In the genomic region with DNA sequence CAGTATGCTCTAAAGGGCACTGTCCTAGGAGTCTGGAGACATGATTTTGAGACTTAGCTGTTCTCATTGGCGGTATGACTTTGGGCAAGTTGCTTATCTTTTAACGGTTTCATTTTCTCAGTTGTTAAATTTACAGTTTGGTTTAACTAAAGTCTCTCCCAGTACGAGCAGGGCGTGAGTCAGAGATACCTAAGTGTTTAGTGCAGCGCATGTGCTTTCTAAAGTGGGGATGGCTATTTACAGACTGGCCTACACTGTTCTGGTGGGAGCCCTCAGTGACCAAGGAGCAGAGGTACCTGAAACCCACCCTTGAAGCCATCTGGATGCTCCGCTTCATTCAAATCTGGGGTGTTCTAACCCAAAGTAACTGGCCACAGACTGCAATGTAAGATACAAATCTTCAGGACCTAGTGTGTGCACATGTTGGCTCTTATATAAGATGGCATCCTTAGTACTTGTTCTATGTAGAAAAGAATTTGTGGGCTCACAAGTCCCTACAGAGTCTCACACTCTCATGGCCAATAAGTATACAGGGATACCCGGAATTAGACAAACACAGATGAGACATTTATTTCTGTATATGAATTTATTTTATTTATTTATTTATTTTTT, we compare ENCODE assay signal across 29 cellular contexts. TPM values are rescaled to one million over a fixed set of nuclear protein-coding genes. Genes with fewer than 3 reads are reported as not detected.
A peak's percentile ranks its signal among the peaks of the same experiment; 100 is the strongest.
DNase-seq lines count a peak whose midpoint lies in the region; ATAC-seq and TF ChIP-seq lines count a peak whose summit lies in the region.
"Had no signal": no experiment of that assay in that cellular context is flagged by ENCODE, and none has a peak within 500 bp of the region (broad histone marks: within the 10 kb centered on the region; RNA-seq: fewer than 3 reads in every experiment).

No MANE protein-coding gene starts in this region.

- no peak overlapping the region for H3K27ac ChIP-seq in tibial nerve
- H3K27ac ChIP-seq: ascending aorta, foreskin keratinocyte, heart left ventricle, thoracic aorta, vagina had no signal

- TF ChIP-seq EP300 in tibial nerve (IDR thresholded peaks at IDR 0.05) = no peak

- intact Hi-C loops in Calu3 (cut with micrococcal nuclease; ENCODE audit: unreplicated experiment) = no loop called here

- no peak overlapping the region for H3K27ac Mint-ChIP-seq in Calu3 (ENCODE audit: unreplicated experiment)
- no peak overlapping the region; the same call in 1 of the 2 replicates for H3K27ac Mint-ChIP-seq in HFFc6
- peak overlapping the region; percentile 20 for H3K27ac Mint-ChIP-seq in neural crest cell (ENCODE audit: unreplicated experiment)
- H3K27ac Mint-ChIP-seq: activated CD8-positive, alpha-beta T cell treated with anti-CD3 and anti-CD28 coated beads for 36 hours; activated naive CD8-positive, alpha-beta T cell; stimulated activated naive CD8-positive, alpha-beta T cell treated with anti-CD3 and anti-CD28 coated beads, Interleukin-15, Interleukin-2, amounts not matched to agents 100 ng/mL and 50 ng/mL, for 24 hours had no signal

- no peak for ATAC-seq in GM19452 (IDR thresholded peaks at IDR 0.05; ENCODE audit: unreplicated experiment)
- ATAC-seq: activated CD8-positive, alpha-beta T cell treated with anti-CD3 and anti-CD28 coated beads for 36 hours; activated T-helper 17 cell treated with anti-CD3 and anti-CD28 coated beads, Interleukin-2, amount 50 U/mL, for 72 hours; esophagus mucosa; foreskin keratinocyte; right cardiac atrium had no signal

- WGBS in tibial nerve, 2 donors = 92 to 97% methylated on average over 7 of the region's 7 CpGs

- H3K36me3 ChIP-seq in tibial nerve = peaks cover 0 to 15% (median 0%) of the 10 kb centered on the region in 3 donors
- H3K36me3 ChIP-seq: ascending aorta, thoracic aorta, vagina had no signal

- no peaks in the 10 kb centered on the region for H3K4me1 Mint-ChIP-seq in Calu3 (ENCODE audit: low read depth, unreplicated experiment)
- peaks cover 25% of the 10 kb centered on the region for H3K4me1 Mint-ChIP-seq in HFFc6 (ENCODE audit: low read depth)
- H3K4me1 Mint-ChIP-seq in neural crest cell = peaks cover 6% of the 10 kb centered on the region
- H3K4me1 Mint-ChIP-seq: CD8-positive, alpha-beta memory T cell had no signal

- no peaks in the 10 kb centered on the region for H3K9me3 ChIP-seq in tibial nerve
- H3K9me3 ChIP-seq: ascending aorta, heart left ventricle, thoracic aorta, vagina had no signal

- TF ChIP-seq POLR2A in tibial nerve (IDR thresholded peaks at IDR 0.05) = no peak

- H3K27me3 Mint-ChIP-seq in Calu3 (ENCODE audit: unreplicated experiment) = no peaks in the 10 kb centered on the region
- H3K27me3 Mint-ChIP-seq in HFFc6 (ENCODE audit: insufficient read depth) = no peaks in the 10 kb centered on the region
- no peaks in the 10 kb centered on the region for H3K27me3 Mint-ChIP-seq in neural crest cell (ENCODE audit: low read depth)
- H3K27me3 Mint-ChIP-seq: activated CD8-positive, alpha-beta T cell treated with anti-CD3 and anti-CD28 coated beads for 36 hours; activated naive CD8-positive, alpha-beta T cell; activated T-helper 17 cell treated with anti-CD3 and anti-CD28 coated beads, Interleukin-2, amount 50 U/mL, for 72 hours; stimulated activated naive CD8-positive, alpha-beta T cell treated with anti-CD3 and anti-CD28 coated beads, Interleukin-15, Interleukin-2, amounts not matched to agents 100 ng/mL and 50 ng/mL, for 24 hours had no signal

- H3K4me1 ChIP-seq in tibial nerve = no peaks in the 10 kb centered on the region
- H3K4me1 ChIP-seq: ascending aorta, heart left ventricle, vagina had no signal

- DNase-seq in Calu3 (no peak), HFFc6 (peak; percentile 25), amniotic epithelial cell (ENCODE audit: low read depth) (peak; percentile 80), neural crest cell (ENCODE audit: low read depth, low spot score) (no peak), tibial nerve (ENCODE audit: low spot score in 2 of 2) (no peak), anterior cingulate cortex (lab: John Stamatoyannopoulos, UW) (no peak), NCI-H446 treated with DMSO at 0.1 percent for 48 hours (lab: John Stamatoyannopoulos, UW) (no peak)
- DNase-seq: activated CD8-positive, alpha-beta T cell treated with anti-CD3 and anti-CD28 coated beads for 36 hours; CD8-positive, alpha-beta memory T cell; foreskin keratinocyte; heart left ventricle; KG1; MM.1S; NCI-H1930; NCI-H2171 treated with DMSO at 0.1 percent for 48 hours; NCI-H524 treated with DMSO at 0.1 percent for 48 hours; OCI-M1; right cardiac atrium; stimulated activated CD8-positive, alpha-beta memory T cell treated with anti-CD3 and anti-CD28 coated beads, Interleukin-4, amount 100 ng/mL, for 48 hours; T-helper 2 cell had no signal

- TF ChIP-seq CTCF in Calu3 (IDR thresholded peaks at IDR 0.05; ENCODE audit: unreplicated experiment) = no peak
- TF ChIP-seq CTCF in HFFc6 (IDR thresholded peaks at IDR 0.05) = no peak
- no peak for TF ChIP-seq CTCF in neural crest cell (conservative IDR thresholded peaks at IDR 0.05)
- TF ChIP-seq CTCF in tibial nerve (IDR thresholded peaks at IDR 0.05) = no peak

- no peaks in the 10 kb centered on the region for H3K9me3 Mint-ChIP-seq in Calu3 (ENCODE audit: low read depth, unreplicated experiment)
- H3K9me3 Mint-ChIP-seq in HFFc6 = no peaks in the 10 kb centered on the region
- no peaks in the 10 kb centered on the region for H3K9me3 Mint-ChIP-seq in neural crest cell
- H3K9me3 Mint-ChIP-seq: activated CD8-positive, alpha-beta T cell treated with anti-CD3 and anti-CD28 coated beads for 36 hours; activated T-helper 17 cell treated with anti-CD3 and anti-CD28 coated beads, Interleukin-2, amount 50 U/mL, for 72 hours; CD8-positive, alpha-beta memory T cell; stimulated activated naive CD8-positive, alpha-beta T cell treated with anti-CD3 and anti-CD28 coated beads, Interleukin-15, Interleukin-2, amounts not matched to agents 100 ng/mL and 50 ng/mL, for 24 hours had no signal

- peaks cover 42% of the 10 kb centered on the region for H3K36me3 Mint-ChIP-seq in Calu3 (ENCODE audit: insufficient read depth, unreplicated experiment)
- H3K36me3 Mint-ChIP-seq in HFFc6 (ENCODE audit: low read depth) = peaks cover 12% of the 10 kb centered on the region; the same call in 1 of the 2 replicates
- H3K36me3 Mint-ChIP-seq in neural crest cell (ENCODE audit: low read depth) = peaks cover 13% of the 10 kb centered on the region

- no peak overlapping the region for H3K4me3 ChIP-seq in tibial nerve
- H3K4me3 ChIP-seq: ascending aorta, heart left ventricle, thoracic aorta, vagina had no signal

- BruUV-seq in Calu3 (replicated peaks; lab: Mats Ljungman, UMichigan) = TSS peak; percentile 5

- H3K27me3 ChIP-seq in tibial nerve = no peaks in the 10 kb centered on the region
- H3K27me3 ChIP-seq: ascending aorta, foreskin keratinocyte, heart left ventricle, vagina had no signal

- CTCF ChIA-PET in Calu3 (lab: Charles Lee) = interaction anchor here (1.0 kb wide), 1 partner anchor 11 kb away, joined by 5 read pairs; the partner anchor contains the start of gene MSH5

- no peak overlapping the region for H3K4me3 Mint-ChIP-seq in Calu3 (ENCODE audit: low read depth, unreplicated experiment)
- no peak overlapping the region for H3K4me3 Mint-ChIP-seq in HFFc6
- no peak overlapping the region for H3K4me3 Mint-ChIP-seq in neural crest cell
- H3K4me3 Mint-ChIP-seq: activated CD8-positive, alpha-beta T cell treated with anti-CD3 and anti-CD28 coated beads for 36 hours; activated naive CD8-positive, alpha-beta T cell; activated T-helper 17 cell treated with anti-CD3 and anti-CD28 coated beads, Interleukin-2, amount 50 U/mL, for 72 hours; CD8-positive, alpha-beta memory T cell; stimulated activated naive CD8-positive, alpha-beta T cell treated with anti-CD3 and anti-CD28 coated beads, Interleukin-15, Interleukin-2, amounts not matched to agents 100 ng/mL and 50 ng/mL, for 24 hours had no signal

RNA-seq across cellular contexts. Expression of gene MSH5, which starts 10.7 kb away (rescaled TPM):
- total RNA-seq in Calu3 (2022) (156 and 176 TPM in 2 replicates), neural crest cell (79.5 and 86.2 TPM in 2 replicates), tibial nerve (10 to 100 TPM; 12.2 to 25.5 (median 18.4) TPM)
- 10 to 100 TPM in 4 of 6 experiments, 1 to 10 TPM in 2; 7.4 to 14.8 (median 12.6) TPM for total RNA-seq in HFFc6 (2021; fragmentation: NEBNext Ultra II Directional; extraction: Animal tissue kit (Norgen Biotek cat#: 25700))

RNA-seq across cellular contexts. Expression of gene SAPCD1, which starts 11.9 kb away (rescaled TPM):
- 26.6 and 30.3 TPM in 2 replicates for total RNA-seq in Calu3 (2022)
- 1 to 10 TPM in 5 of 6 experiments, under 1 TPM in 1; 0.91 to 2.4 (median 1.3) TPM for total RNA-seq in HFFc6 (2021; fragmentation: NEBNext Ultra II Directional; extraction: Animal tissue kit (Norgen Biotek cat#: 25700))
- total RNA-seq in neural crest cell = 21.3 and 25.1 TPM in 2 replicates
- 1 to 10 TPM in 3 of 4 donors, not detected in 1; 1.5 to 5.5 (median 4.8) TPM for total RNA-seq in tibial nerve
- total RNA-seq: ascending aorta, myocyte, vagina had no signal

RNA-seq across cellular contexts. Expression of gene CLIC1, which starts 14.2 kb away (rescaled TPM):
- total RNA-seq in Calu3 (2022) (943 and 1,109 TPM in 2 replicates), neural crest cell (305 and 313 TPM in 2 replicates), tibial nerve (100 to 1,000 TPM; 216 to 341 (median 246) TPM)
- total RNA-seq in HFFc6 (2021; fragmentation: NEBNext Ultra II Directional; extraction: Animal tissue kit (Norgen Biotek cat#: 25700)) = 100 to 1,000 TPM; 638 to 833 (median 745) TPM

RNA-seq across cellular contexts. Expression of gene DDAH2, which starts 21.4 kb away (rescaled TPM):
- total RNA-seq in Calu3 (2022) = 81.4 and 89.6 TPM in 2 replicates
- total RNA-seq in HFFc6 (2021; fragmentation: NEBNext Ultra II Directional; extraction: Animal tissue kit (Norgen Biotek cat#: 25700)) = 10 to 100 TPM; 44.0 to 47.8 (median 46.0) TPM
- total RNA-seq in neural crest cell = 186 and 194 TPM in 2 replicates
- 100 to 1,000 TPM; 134 to 193 (median 166) TPM for total RNA-seq in tibial nerve

RNA-seq across cellular contexts. Expression of gene VWA7, which starts 26.6 kb away (rescaled TPM):
- total RNA-seq in Calu3 (2022) (22.1 and 37.6 TPM in 2 replicates), neural crest cell (2.0 and 2.7 TPM in 2 replicates), tibial nerve (under 1 TPM; 0.21 to 0.66 (median 0.35) TPM)
- total RNA-seq in HFFc6 (2021; fragmentation: NEBNext Ultra II Directional; extraction: Animal tissue kit (Norgen Biotek cat#: 25700)) = under 1 TPM; 0.24 to 0.83 (median 0.64) TPM
- total RNA-seq: ascending aorta, myocyte had no signal

Comparison
In these comparisons a context has a peak if more than half of its experiments do, and no peak if none do; other contexts are left out.
1. DNase-seq: peak in HFFc6 (single experiment) and amniotic epithelial cell (single experiment); none in Calu3 (single experiment), neural crest cell (single experiment), tibial nerve (0 of 2), anterior cingulate cortex (0 of 58) and NCI-H446 treated with DMSO at 0.1 percent for 48 hours (single experiment).